In the genomic region with DNA sequence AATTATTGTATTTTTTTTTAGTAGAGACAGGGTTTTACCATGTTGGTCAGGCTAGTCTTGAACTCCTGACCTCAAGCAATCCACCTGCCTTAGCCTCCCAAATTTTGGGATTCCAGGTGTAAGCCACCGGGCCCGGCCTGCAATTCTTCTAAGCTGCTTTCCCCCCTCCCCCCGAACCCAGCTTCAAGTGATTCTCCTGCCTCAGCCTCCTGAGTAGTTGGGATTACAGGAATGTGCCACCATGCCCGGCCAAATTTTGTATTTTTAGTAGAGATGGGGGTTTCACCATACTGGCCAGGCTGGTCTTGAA, we compare ENCODE assay signal across 8 cellular contexts. TPM values are rescaled to one million over a fixed set of nuclear protein-coding genes. Genes with fewer than 3 reads are reported as not detected.
DNase-seq lines count a peak whose midpoint lies in the region; ATAC-seq, FAIRE-seq and TF ChIP-seq lines count a peak whose summit lies in the region.
"Not testable (repeated sequence)": the region's sequence is repeated elsewhere in the genome, so short reads cannot be mapped to it uniquely, and the experiment has no call there.

No MANE protein-coding gene starts in this region.

- not testable (repeated sequence) for H3K9me3 Mint-ChIP-seq in CD8-positive, alpha-beta memory T cell; T-helper 2 cell treated with Interferon-gamma antibody and Interleukin-4, amounts not matched to agents 5 μg/mL and 100 μg/mL, for 36 hours; activated T-helper 17 cell treated with anti-CD3 and anti-CD28 coated beads, Interleukin-2, amount 50 U/mL, for 72 hours; stimulated activated naive B cell treated with anti-CD40 and anti-IgM and Interleukin-4, amounts not matched to agents 10 μg/mL and 1 μg/mL and 100 μg/mL, for 72 hours
- H3K9me3 Mint-ChIP-seq in neural crest cell: peaks cover 11% of the 10 kb centered on the region

- peaks cover 0 to 21% (median 0%) of the 10 kb centered on the region in 11 experiments; a peak in 4 of 22 replicates for H3K27me3 ChIP-seq in BLaER1 treated with 17β-estradiol and CSF1 and Interleukin-3, amounts not matched to agents 10 nM and 100 nM
- H3K27me3 ChIP-seq in CD8-positive, alpha-beta memory T cell (ENCODE audit: insufficient read depth, low read length, poor library complexity, severe bottlenecking); HepG2 (ENCODE audit: control insufficient read depth in 1 of 2, insufficient read depth in 2 of 2, low read length in 2 of 2): not testable (repeated sequence)

- H3K9ac ChIP-seq in BLaER1 treated with 17β-estradiol and CSF1 and Interleukin-3, amounts not matched to agents 10 nM and 100 nM; HepG2 (ENCODE audit: insufficient read depth, low read depth, low read length): not testable (repeated sequence)

- POLR2A ChIA-PET in CD8-positive, alpha-beta memory T cell (lab: Charles Lee); HepG2 (lab: Yijun Ruan, JAX): not testable (repeated sequence)

- intact Hi-C loops in HepG2 (cut with micrococcal nuclease; ENCODE audit: unreplicated experiment): not testable (repeated sequence)

- H3K9me3 ChIP-seq in BLaER1 treated with 17β-estradiol and CSF1 and Interleukin-3, amounts not matched to agents 10 nM and 100 nM (replicated peaks in 1 of 11): peaks cover 5 to 13% (median 9%) of the 10 kb centered on the region in 11 experiments; a peak in 19 of 22 replicates
- not testable (repeated sequence) for H3K9me3 ChIP-seq in CD8-positive, alpha-beta memory T cell (ENCODE audit: low read length); HepG2 (ENCODE audit: low read length)

- not testable (repeated sequence) for ATAC-seq in activated T-helper 17 cell treated with anti-CD3 and anti-CD28 coated beads, Interleukin-2, amount 50 U/mL, for 72 hours (replicated peaks); HepG2; stimulated activated naive B cell treated with anti-CD40 and anti-IgM and Interleukin-4, amounts not matched to agents 10 μg/mL and 1 μg/mL and 100 μg/mL, for 72 hours (replicated peaks)

- not testable (repeated sequence) for FAIRE-seq in HepG2 (lab: Jason Lieb, UNC)

- peaks cover 10 to 43% (median 36%) of the 10 kb centered on the region in 10 experiments; a peak in 19 of 20 replicates for H3K4me1 ChIP-seq in BLaER1 treated with 17β-estradiol and CSF1 and Interleukin-3, amounts not matched to agents 10 nM and 100 nM
- H3K4me1 ChIP-seq in CD8-positive, alpha-beta memory T cell (ENCODE audit: insufficient read depth, low read length): peaks cover 30% of the 10 kb centered on the region
- not testable (repeated sequence) for H3K4me1 ChIP-seq in HepG2 (ENCODE audit: insufficient read depth, low read length)

- TF ChIP-seq CTCF in coronary artery (IDR thresholded peaks at IDR 0.05); HepG2 (CRISPR knock-in tag; IDR thresholded peaks at IDR 0.05); neural crest cell (conservative IDR thresholded peaks at IDR 0.05): not testable (repeated sequence)

- not testable (repeated sequence) for H3K4me3 ChIP-seq in BLaER1 treated with 17β-estradiol and CSF1 and Interleukin-3, amounts not matched to agents 10 nM and 100 nM; CD8-positive, alpha-beta memory T cell (ENCODE audit: low read length); coronary artery; HepG2 (replicated peaks in 1 of 3; ENCODE audit: insufficient read depth in 1 of 3, low read depth in 2 of 3, low read length in 3 of 3)

- not testable (repeated sequence) for H2AFZ ChIP-seq in HepG2 (ENCODE audit: low read length)

- in situ Hi-C loops in HepG2 (cut with HindIII; ENCODE audit: extremely low pct_ligation_motif_present, low pct_unique_long_range_greater_than_20kb): loop anchor here (10.0 kb wide), 1 partner anchor 177 kb away; the partner anchor contains the start of gene PDE9A

- H3K27ac ChIP-seq in BLaER1 treated with 17β-estradiol and CSF1 and Interleukin-3, amounts not matched to agents 10 nM and 100 nM; CD8-positive, alpha-beta memory T cell (ENCODE audit: low read depth, low read length); coronary artery; HepG2 (ENCODE audit: extremely low read length, insufficient read depth, low read length): not testable (repeated sequence)

- peaks cover 29 to 33% (median 29%) of the 10 kb centered on the region in 3 donors for H3K4me1 Mint-ChIP-seq in CD8-positive, alpha-beta memory T cell
- H3K4me1 Mint-ChIP-seq in T-helper 2 cell treated with Interferon-gamma antibody and Interleukin-4, amounts not matched to agents 5 μg/mL and 100 μg/mL, for 36 hours (ENCODE audit: low read depth): peaks cover 27% of the 10 kb centered on the region
- H3K4me1 Mint-ChIP-seq in activated T-helper 17 cell treated with anti-CD3 and anti-CD28 coated beads, Interleukin-2, amount 50 U/mL, for 72 hours: peaks cover 19% of the 10 kb centered on the region
- H3K4me1 Mint-ChIP-seq in neural crest cell: not testable (repeated sequence)
- H3K4me1 Mint-ChIP-seq in stimulated activated naive B cell treated with anti-CD40 and anti-IgM and Interleukin-4, amounts not matched to agents 10 μg/mL and 1 μg/mL and 100 μg/mL, for 72 hours: peaks cover 20 to 23% of the 10 kb centered on the region in 2 donors

- WGBS in HepG2 (ENCODE audit: low lambda C conversion rate): 85% methylated on average over 4 of the region's 4 CpGs

- not testable (repeated sequence) for H3K79me2 ChIP-seq in HepG2 (ENCODE audit: insufficient read depth, low read length)

- H3K36me3 ChIP-seq in BLaER1 treated with 17β-estradiol and CSF1 and Interleukin-3, amounts not matched to agents 10 nM and 100 nM: peaks cover 0 to 11% (median 0%) of the 10 kb centered on the region in 11 experiments; a peak in 3 of 22 replicates
- H3K36me3 ChIP-seq in CD8-positive, alpha-beta memory T cell (ENCODE audit: insufficient read depth, low read length); HepG2 (replicated peaks in 1 of 2; ENCODE audit: control insufficient read depth in 1 of 2, insufficient read depth in 2 of 2, low read length in 2 of 2): not testable (repeated sequence)

- TF ChIP-seq RAD21 in HepG2 (CRISPR knock-in tag; IDR thresholded peaks at IDR 0.05): not testable (repeated sequence)

- not testable (repeated sequence) for TF ChIP-seq EP300 in HepG2 (IDR thresholded peaks at IDR 0.05; ENCODE audit: low read depth in 2 of 2, low read length in 2 of 2); HepG2 (CRISPR knock-in tag; IDR thresholded peaks at IDR 0.05; ENCODE audit: borderline replicate concordance)

- not testable (repeated sequence) for BruUV-seq in HepG2 (replicated peaks; lab: Mats Ljungman, UMichigan)

- CTCF ChIA-PET in CD8-positive, alpha-beta memory T cell (lab: Charles Lee): interaction anchor here (1.0 kb wide), 1 partner anchor 12 kb away, joined by 5 read pairs; no protein-coding TSS in a partner anchor
- CTCF ChIA-PET in HepG2 (lab: Yijun Ruan, JAX; ENCODE audit: low intra/inter-chr PET ratio, low total read pairs): not testable (repeated sequence)

- peak overlapping the region in 9 of 11 experiments; percentile 36 to 79 (median 67); a peak in 16 of 22 replicates for H3K4me2 ChIP-seq in BLaER1 treated with 17β-estradiol and CSF1 and Interleukin-3, amounts not matched to agents 10 nM and 100 nM
- H3K4me2 ChIP-seq in HepG2 (ENCODE audit: low read depth, low read length): not testable (repeated sequence)

- H3K4me3 Mint-ChIP-seq in CD8-positive, alpha-beta memory T cell: peak overlapping the region in 5 of 7 donors; percentile 39 to 86 (median 76)
- peak overlapping the region; percentile 78 for H3K4me3 Mint-ChIP-seq in T-helper 2 cell treated with Interferon-gamma antibody and Interleukin-4, amounts not matched to agents 5 μg/mL and 100 μg/mL, for 36 hours
- H3K4me3 Mint-ChIP-seq in activated T-helper 17 cell treated with anti-CD3 and anti-CD28 coated beads, Interleukin-2, amount 50 U/mL, for 72 hours: peak overlapping the region; percentile 60
- peak overlapping the region; percentile 76 for H3K4me3 Mint-ChIP-seq in neural crest cell
- not testable (repeated sequence) for H3K4me3 Mint-ChIP-seq in stimulated activated naive B cell treated with anti-CD40 and anti-IgM and Interleukin-4, amounts not matched to agents 10 μg/mL and 1 μg/mL and 100 μg/mL, for 72 hours

- H4K20me1 ChIP-seq in BLaER1 treated with 17β-estradiol and CSF1 and Interleukin-3, amounts not matched to agents 10 nM and 100 nM: peaks cover 0 to 56% (median 43%) of the 10 kb centered on the region in 11 experiments; a peak in 18 of 22 replicates
- H4K20me1 ChIP-seq in HepG2 (ENCODE audit: insufficient read depth, low read length): not testable (repeated sequence)

- not testable (repeated sequence) for DNase-seq in CD8-positive, alpha-beta memory T cell; T-helper 2 cell treated with Interferon-gamma antibody and Interleukin-4, amounts not matched to agents 5 μg/mL and 100 μg/mL, for 36 hours (ENCODE audit: low spot score); HepG2 (ENCODE audit: low spot score); neural crest cell (ENCODE audit: low read depth, low spot score); stimulated activated naive B cell treated with anti-CD40 and anti-IgM and Interleukin-4, amounts not matched to agents 10 μg/mL and 1 μg/mL and 100 μg/mL, for 72 hours
- peak; percentile 19 for DNase-seq in coronary artery (ENCODE audit: low spot score)

- not testable (repeated sequence) for H3K36me3 Mint-ChIP-seq in CD8-positive, alpha-beta memory T cell; T-helper 2 cell treated with Interferon-gamma antibody and Interleukin-4, amounts not matched to agents 5 μg/mL and 100 μg/mL, for 36 hours (ENCODE audit: low read depth); activated T-helper 17 cell treated with anti-CD3 and anti-CD28 coated beads, Interleukin-2, amount 50 U/mL, for 72 hours (ENCODE audit: low read depth); neural crest cell (ENCODE audit: low read depth)
- H3K36me3 Mint-ChIP-seq in stimulated activated naive B cell treated with anti-CD40 and anti-IgM and Interleukin-4, amounts not matched to agents 10 μg/mL and 1 μg/mL and 100 μg/mL, for 72 hours: peaks cover 11 to 19% of the 10 kb centered on the region in 2 donors

- peak overlapping the region in 2 of 8 donors; percentile 56 to 60 for H3K27ac Mint-ChIP-seq in CD8-positive, alpha-beta memory T cell
- H3K27ac Mint-ChIP-seq in T-helper 2 cell treated with Interferon-gamma antibody and Interleukin-4, amounts not matched to agents 5 μg/mL and 100 μg/mL, for 36 hours; activated T-helper 17 cell treated with anti-CD3 and anti-CD28 coated beads, Interleukin-2, amount 50 U/mL, for 72 hours; neural crest cell (ENCODE audit: unreplicated experiment): not testable (repeated sequence)
- H3K27ac Mint-ChIP-seq in stimulated activated naive B cell treated with anti-CD40 and anti-IgM and Interleukin-4, amounts not matched to agents 10 μg/mL and 1 μg/mL and 100 μg/mL, for 72 hours: peak overlapping the region; percentile 65

- H3K27me3 Mint-ChIP-seq in CD8-positive, alpha-beta memory T cell: peaks cover 17 to 26% of the 10 kb centered on the region in 2 donors
- H3K27me3 Mint-ChIP-seq in T-helper 2 cell treated with Interferon-gamma antibody and Interleukin-4, amounts not matched to agents 5 μg/mL and 100 μg/mL, for 36 hours (ENCODE audit: low read depth): peaks cover 21% of the 10 kb centered on the region
- peaks cover 11% of the 10 kb centered on the region for H3K27me3 Mint-ChIP-seq in activated T-helper 17 cell treated with anti-CD3 and anti-CD28 coated beads, Interleukin-2, amount 50 U/mL, for 72 hours
- peaks cover 54% of the 10 kb centered on the region for H3K27me3 Mint-ChIP-seq in neural crest cell (ENCODE audit: low read depth)
- H3K27me3 Mint-ChIP-seq in stimulated activated naive B cell treated with anti-CD40 and anti-IgM and Interleukin-4, amounts not matched to agents 10 μg/mL and 1 μg/mL and 100 μg/mL, for 72 hours: peaks cover 16 to 19% of the 10 kb centered on the region in 2 donors

- not testable (repeated sequence) for TF ChIP-seq POLR2A in HepG2 (IDR thresholded peaks at IDR 0.05; ENCODE audit: insufficient read depth in 1 of 2, low read depth in 2 of 2, low read length in 2 of 2)

RNA-seq across cellular contexts. Expression of gene WDR4, which starts 47.1 kb away (rescaled TPM):
- 10 to 100 TPM; 53.7 to 54.9 TPM for total RNA-seq in CD8-positive, alpha-beta memory T cell
- 8.0 TPM for polyA plus RNA-seq in CD8-positive, alpha-beta memory T cell
- 10 to 100 TPM; 20.1 to 52.0 TPM for total RNA-seq in activated T-helper 17 cell treated with anti-CD3 and anti-CD28 coated beads, Interleukin-2, amount 50 U/mL, for 72 hours
- total RNA-seq in HepG2 (2016; rRNA removed; fragmentation: Illumina TruSeq; extraction: Trizol) (14.4 and 14.8 TPM in 2 replicates), neural crest cell (36.0 and 38.0 TPM in 2 replicates)
- total RNA-seq in HepG2 (2016; cell fraction: cytosol; rRNA removed; fragmentation: Illumina TruSeq; extraction: Trizol; ENCODE audit: low read depth): 5.6 and 6.6 TPM in 2 replicates
- 13.1 and 14.9 TPM in 2 replicates for total RNA-seq in HepG2 (2016; cell fraction: insoluble cytoplasmic fraction; rRNA removed; fragmentation: Illumina TruSeq; extraction: Trizol)
- total RNA-seq in HepG2 (2016; cell fraction: membrane; rRNA removed; fragmentation: Illumina TruSeq; extraction: Trizol): 6.4 and 7.7 TPM in 2 replicates
- total RNA-seq in HepG2 (2016; cell fraction: nucleus; rRNA removed; fragmentation: Illumina TruSeq; extraction: Trizol): 19.0 and 23.6 TPM in 2 replicates
- polyA plus RNA-seq in HepG2 (2011; rRNA removed): 10.9 and 11.3 TPM in 2 replicates
- polyA plus RNA-seq in HepG2 (2011; cell fraction: cytosol; rRNA removed): 9.4 and 15.2 TPM in 2 replicates
- polyA plus RNA-seq in HepG2 (2011; cell fraction: nucleus; rRNA removed): 45.2 and 52.9 TPM in 2 replicates
- polyA plus RNA-seq in HepG2 (2012): 10.2 and 10.8 TPM in 2 replicates
- 3.4 and 3.8 TPM in 2 replicates for polyA plus RNA-seq in HepG2 (2016; cell fraction: cytosol; fragmentation: Illumina TruSeq; extraction: Trizol; ENCODE audit: low read depth)
- 17.9 and 21.8 TPM in 2 replicates for polyA plus RNA-seq in HepG2 (2016; cell fraction: insoluble cytoplasmic fraction; fragmentation: Illumina TruSeq; extraction: Trizol; ENCODE audit: low read depth)
- 5.6 and 6.6 TPM in 2 replicates for polyA plus RNA-seq in HepG2 (2016; cell fraction: membrane; fragmentation: Illumina TruSeq; extraction: Trizol; ENCODE audit: low read depth)
- polyA plus RNA-seq in HepG2 (2016; cell fraction: nucleus; fragmentation: Illumina TruSeq; extraction: Trizol; ENCODE audit: insufficient read depth, low read depth): 29.4 and 30.7 TPM in 2 replicates
- 35.6 and 97.8 TPM in 2 replicates for polyA minus RNA-seq in HepG2 (2011; rRNA and poly(A)+ RNA removed; ENCODE audit: low replicate concordance)
- 5.3 and 5.5 TPM in 2 replicates for polyA minus RNA-seq in HepG2 (2011; cell fraction: cytosol; rRNA and poly(A)+ RNA removed)
- polyA minus RNA-seq in HepG2 (2011; cell fraction: nucleus; rRNA and poly(A)+ RNA removed): 31.8 and 38.4 TPM in 2 replicates
